ENCODE assay signal across 7 cellular contexts in genomic region chr12:109385339-109386078, GRCh38. TPM values are rescaled to one million over a fixed set of nuclear protein-coding genes. Genes with fewer than 3 reads are reported as not detected.
DNase-seq lines count a peak whose midpoint lies in the region; TF ChIP-seq lines count a peak whose summit lies in the region.

No MANE protein-coding gene starts in this region.

- DNase-seq in EL (peak; percentile 39), LHCN-M2 (ENCODE audit: low read depth) (peak; percentile 53), SHP77 (lab: John Stamatoyannopoulos, UW) (peak; percentile 22 to 29), fibroblast of lung (ENCODE audit: low read depth in 2 of 2) (peak; percentile 40 to 69), osteocyte (ENCODE audit: extremely low spot score, unreplicated experiment) (no peak), activated T-cell treated with anti-CD3 and anti-CD28 coated beads for 4 hours (no peak)
- no peak for DNase-seq in activated T-cell treated with anti-CD3 and anti-CD28 coated beads, Interleukin-2, amount 50 U/mL, for 48 hours

- no peaks in the 10 kb centered on the region for H3K4me1 ChIP-seq in fibroblast of lung (ENCODE audit: control insufficient read depth, extremely low read depth, insufficient read depth, low read length)

- H3K4me3 ChIP-seq in fibroblast of lung (replicated peaks in 1 of 4; ENCODE audit: control extremely low read depth in 1 of 4, insufficient read depth in 1 of 4, low read depth in 3 of 4, low read length in 4 of 4): peak overlapping the region in 1 of 4 experiments; percentile 4

- peaks cover 44% of the 10 kb centered on the region for H3K27me3 Mint-ChIP-seq in osteocyte (ENCODE audit: unreplicated experiment)

- no peaks in the 10 kb centered on the region for H3K36me3 Mint-ChIP-seq in osteocyte (ENCODE audit: unreplicated experiment)

- peak overlapping the region; percentile 52 for H2AFZ ChIP-seq in fibroblast of lung (ENCODE audit: low read length)

- no peak overlapping the region for H3K4me3 Mint-ChIP-seq in osteocyte (ENCODE audit: unreplicated experiment)

- H3K4me2 ChIP-seq in fibroblast of lung (ENCODE audit: extremely low read depth, insufficient read depth, low read length): no peak overlapping the region

- no peaks in the 10 kb centered on the region for H4K20me1 ChIP-seq in fibroblast of lung (ENCODE audit: control insufficient read depth, extremely low read depth, insufficient read depth, low read length)

- no peaks in the 10 kb centered on the region for H3K27me3 ChIP-seq in fibroblast of lung (ENCODE audit: control insufficient read depth, insufficient read depth, low read length)

- H3K27ac ChIP-seq in fibroblast of lung (ENCODE audit: insufficient read depth, low read length): no peak overlapping the region

- no peak overlapping the region for H3K27ac Mint-ChIP-seq in osteocyte (ENCODE audit: unreplicated experiment)

- H3K36me3 ChIP-seq in fibroblast of lung (ENCODE audit: control insufficient read depth, insufficient read depth, low read length): no peaks in the 10 kb centered on the region

- no peak overlapping the region for H3K9ac ChIP-seq in fibroblast of lung (ENCODE audit: insufficient read depth, low read length)

- no peaks in the 10 kb centered on the region for H3K79me2 ChIP-seq in fibroblast of lung (ENCODE audit: control insufficient read depth, insufficient read depth, low read length)

- no peaks in the 10 kb centered on the region for H3K9me3 ChIP-seq in fibroblast of lung (ENCODE audit: control insufficient read depth, insufficient read depth, low read depth, low read length)

- TF ChIP-seq CTCF in fibroblast of lung (conservative IDR thresholded peaks at IDR 0.05 in 1 of 2, IDR thresholded peaks at IDR 0.05 in 1 of 2; ENCODE audit: low read depth in 1 of 2, low read length in 2 of 2): peak; percentile 50 to 66
- peak; percentile 66 for TF ChIP-seq CTCF in osteocyte (IDR thresholded peaks at IDR 0.05)

- peaks cover 7% of the 10 kb centered on the region for H3K4me1 Mint-ChIP-seq in osteocyte (ENCODE audit: unreplicated experiment)

- H3K9me3 Mint-ChIP-seq in osteocyte (ENCODE audit: unreplicated experiment): no peaks in the 10 kb centered on the region

RNA-seq across cellular contexts. Expression of gene MYO1H, which starts 37.8 kb away (rescaled TPM):
- total RNA-seq in LHCN-M2 (2014; rRNA removed) (not detected in 2 replicates), fibroblast of lung (0.77 TPM in 1 of 2 replicates, not detected in the other), osteocyte (not detected in 2 replicates)
- polyA plus RNA-seq in LHCN-M2 (2012): not detected
- polyA plus RNA-seq in fibroblast of lung: 0.07 and 0.15 TPM in 2 replicates
- polyA plus RNA-seq in fibroblast of lung (2012): 0.15 TPM in 1 of 2 replicates, not detected in the other
- not detected in 2 replicates for polyA minus RNA-seq in fibroblast of lung (ENCODE audit: low replicate concordance)

Comparison
In these comparisons a context has a peak if more than half of its experiments do, and no peak if none do; other contexts are left out.
1. DNase-seq: peak in EL (single experiment), LHCN-M2 (single experiment), SHP77 (2 of 2) and fibroblast of lung (2 of 2); none in osteocyte (single experiment), activated T-cell treated with anti-CD3 and anti-CD28 coated beads, Interleukin-2, amount 50 U/mL, for 48 hours (0 of 2) and activated T-cell treated with anti-CD3 and anti-CD28 coated beads for 4 hours (single experiment).